In genomic region chr20:2752631-2753455, GRCh38 we compare ENCODE assay signal across 8 cellular contexts. TPM values are rescaled to one million over a fixed set of nuclear protein-coding genes. Genes with fewer than 3 reads are reported as not detected.
A peak's percentile ranks its signal among the peaks of the same experiment; 100 is the strongest.
DNase-seq lines count a peak whose midpoint lies in the region; ATAC-seq and TF ChIP-seq lines count a peak whose summit lies in the region.

No MANE protein-coding gene starts in this region.

- H3K27ac ChIP-seq in Peyer's patch, result peak overlapping the region in 1 of 4 donors; percentile 25

- no peaks in the 10 kb centered on the region for H3K9me3 ChIP-seq in Peyer's patch

- no peak for ATAC-seq in GM21528 (IDR thresholded peaks at IDR 0.05; ENCODE audit: low FRiP score, unreplicated experiment)

- H3K27ac Mint-ChIP-seq in immature natural killer cell, result peak overlapping the region in 4 of 6 donors; percentile 15 to 80 (median 33)

- POLR2A ChIA-PET in BJ (lab: Charles Lee), result no interaction called here

- H3K9me3 Mint-ChIP-seq in immature natural killer cell, result no peaks in the 10 kb centered on the region

- CTCF ChIA-PET in BJ (lab: Yijun Ruan, JAX), result interaction anchor here (0.7 to 9.2 kb wide), 27 partner anchors 9 to 262 kb away, joined by 3 to 166 read pairs (median 4); partner anchors contain the start of genes EBF4, PCED1A, PTPRA and VPS16

- DNase-seq in BJ (ENCODE audit: low read depth) (no peak), GM20000 (ENCODE audit: low spot score) (peak; percentile 75), Peyer's patch (peak in 1 of 3 donors; percentile 56), astrocyte of the spinal cord (ENCODE audit: low read depth, low spot score) (peak; percentile 37), immature natural killer cell (peak; percentile 46 to 60 (median 51)), NCI-H2107 treated with DMSO at 0.1 percent for 48 hours (lab: John Stamatoyannopoulos, UW; ENCODE audit: unreplicated experiment) (no peak)
- peak; percentile 66 for DNase-seq in stimulated activated CD8-positive, alpha-beta memory T cell treated with anti-CD3 and anti-CD28 coated beads, Interleukin-4, amount 100 ng/mL, for 48 hours

- H3K4me3 Mint-ChIP-seq in immature natural killer cell, result peak overlapping the region; percentile 76 to 88 (median 84)

- TF ChIP-seq CTCF in BJ (IDR thresholded peaks at IDR 0.05; ENCODE audit: insufficient read depth, low read depth, low read length), result peak; percentile 95
- TF ChIP-seq CTCF in GM20000 (IDR thresholded peaks at IDR 0.05; ENCODE audit: extremely low read depth, missing control alignments), result peak; percentile 58
- TF ChIP-seq CTCF in Peyer's patch (IDR thresholded peaks at IDR 0.05), result peak; percentile 15 to 53 (median 43)
- peak; percentile 84 for TF ChIP-seq CTCF in astrocyte of the spinal cord (IDR thresholded peaks at IDR 0.05; ENCODE audit: low read depth, low read length)

- H3K27me3 ChIP-seq in BJ (ENCODE audit: control insufficient read depth, insufficient read depth, low read length) (peaks cover 32% of the 10 kb centered on the region), Peyer's patch (no peaks in the 10 kb centered on the region)

- no peaks in the 10 kb centered on the region for H3K36me3 ChIP-seq in BJ (ENCODE audit: control insufficient read depth, insufficient read depth, low read length)
- no peaks in the 10 kb centered on the region for H3K36me3 ChIP-seq in Peyer's patch

- H3K36me3 Mint-ChIP-seq in immature natural killer cell, result peaks cover 0 to 3% (median 3%) of the 10 kb centered on the region in 3 donors

- H3K4me1 ChIP-seq in Peyer's patch, result peaks cover 3 to 38% (median 18%) of the 10 kb centered on the region in 4 donors

- in situ Hi-C loops in astrocyte of the spinal cord (cut with HindIII; ENCODE audit: low sequenced_read_pairs), result no loop called here

- H3K4me3 ChIP-seq in BJ (ENCODE audit: low read depth, low read length) (peak overlapping the region; percentile 49), Peyer's patch (peak overlapping the region; percentile 27 to 64 (median 56)), astrocyte of the spinal cord (ENCODE audit: low read depth, low read length) (peak overlapping the region; percentile 30)

- H3K27me3 Mint-ChIP-seq in immature natural killer cell (ENCODE audit: low read depth in 3 of 3), result peaks cover 0 to 15% (median 5%) of the 10 kb centered on the region in 3 donors

- no peak for TF ChIP-seq POLR2A in Peyer's patch (IDR thresholded peaks at IDR 0.05)

- H3K4me1 Mint-ChIP-seq in immature natural killer cell, result peaks cover 39 to 42% of the 10 kb centered on the region in 2 donors

RNA-seq across cellular contexts. Expression of gene CPXM1, which starts 47.6 kb away (rescaled TPM):
- polyA plus RNA-seq in BJ (2011; rRNA removed), result 0.78 and 1.6 TPM in 2 replicates
- polyA minus RNA-seq in BJ (2011; rRNA and poly(A)+ RNA removed), result 0.36 and 0.52 TPM in 2 replicates
- 1 to 10 TPM in 3 of 4 donors, not detected in 1; 1.1 to 2.5 (median 1.2) TPM for total RNA-seq in Peyer's patch
- polyA plus RNA-seq in immature natural killer cell, result 1 to 10 TPM in 1 of 3 donors, under 1 TPM in 1, not detected in 1; 0.74 to 1.2 TPM

Comparison
In these comparisons a context has a peak if more than half of its experiments do, and no peak if none do; other contexts are left out.
1. DNase-seq: peak in GM20000 (single experiment), astrocyte of the spinal cord (single experiment), immature natural killer cell (3 of 3) and stimulated activated CD8-positive, alpha-beta memory T cell treated with anti-CD3 and anti-CD28 coated beads, Interleukin-4, amount 100 ng/mL, for 48 hours (single experiment); none in BJ (single experiment) and NCI-H2107 treated with DMSO at 0.1 percent for 48 hours (single experiment).
2. CTCF ChIP-seq: peak in every context shown above with its lines; median percentile 95 in BJ; 84 in astrocyte of the spinal cord; 58 in GM20000; 43 in Peyer's patch.
3. Peak in every context shown above with its lines, with median percentiles within 50 percentile points of each other: H3K4me3 ChIP-seq.